In genomic region chr17:30644713-30645112, GRCh38 we compare ENCODE assay signal across 8 cellular contexts.
A peak's percentile ranks its signal among the peaks of the same experiment; 100 is the strongest.
DNase-seq lines count a peak whose midpoint lies in the region; ATAC-seq and TF ChIP-seq lines count a peak whose summit lies in the region.
"Not testable (repeated sequence)": the region's sequence is repeated elsewhere in the genome, so short reads cannot be mapped to it uniquely, and the experiment has no call there.

No MANE protein-coding gene starts in this region.

- POLR2A ChIA-PET in CD4-positive, alpha-beta T cell (lab: Charles Lee); activated CD4-positive, alpha-beta T cell treated with anti-CD3 and anti-CD28 coated beads for 36 hours (lab: Charles Lee); activated naive CD8-positive, alpha-beta T cell treated with anti-CD3 and anti-CD28 coated beads, Interleukin-2, amount 10 ng/mL, durations not matched to agents 7 days and 5 days (lab: Charles Lee): not testable (repeated sequence)
- POLR2A ChIA-PET in naive thymus-derived CD8-positive, alpha-beta T cell (lab: Charles Lee): interaction anchor here (0.7 kb wide), 1 partner anchor 109 kb away, joined by 4 read pairs; no protein-coding TSS in a partner anchor

- not testable (repeated sequence) for TF ChIP-seq CTCF in CD4-positive, alpha-beta T cell (IDR thresholded peaks at IDR 0.05); foreskin keratinocyte (conservative IDR thresholded peaks at IDR 0.05); upper lobe of right lung (IDR thresholded peaks at IDR 0.05)

- ATAC-seq in CD4-positive, alpha-beta T cell (ENCODE audit: poor library complexity): peak; percentile 92
- ATAC-seq in GM21526 (IDR thresholded peaks at IDR 0.05; ENCODE audit: low FRiP score, unreplicated experiment) (peak; percentile 61), HG03521 (IDR thresholded peaks at IDR 0.05; ENCODE audit: unreplicated experiment) (peak; percentile 54), foreskin keratinocyte (peak; percentile 94), upper lobe of right lung (peak; percentile 73)
- ATAC-seq in activated CD4-positive, alpha-beta T cell treated with anti-CD3 and anti-CD28 coated beads for 36 hours: peak; percentile 98
- ATAC-seq in activated naive CD8-positive, alpha-beta T cell treated with anti-CD3 and anti-CD28 coated beads, Interleukin-2, amount 10 ng/mL, durations not matched to agents 7 days and 5 days (ENCODE audit: low read depth): peak; percentile 75
- ATAC-seq in naive thymus-derived CD8-positive, alpha-beta T cell: peak; percentile 56 to 84

- H3K27ac ChIP-seq in CD4-positive, alpha-beta T cell (ENCODE audit: low read depth, low read length); foreskin keratinocyte; upper lobe of right lung: not testable (repeated sequence)

- not testable (repeated sequence) for H3K36me3 Mint-ChIP-seq in CD4-positive, alpha-beta T cell (ENCODE audit: low read depth); activated CD4-positive, alpha-beta T cell treated with anti-CD3 and anti-CD28 coated beads for 36 hours (ENCODE audit: low read depth); activated naive CD8-positive, alpha-beta T cell treated with anti-CD3 and anti-CD28 coated beads, Interleukin-2, amount 10 ng/mL, durations not matched to agents 7 days and 5 days; naive thymus-derived CD8-positive, alpha-beta T cell

- H3K9me3 Mint-ChIP-seq in CD4-positive, alpha-beta T cell; activated CD4-positive, alpha-beta T cell treated with anti-CD3 and anti-CD28 coated beads for 36 hours (ENCODE audit: low read depth); activated naive CD8-positive, alpha-beta T cell treated with anti-CD3 and anti-CD28 coated beads, Interleukin-2, amount 10 ng/mL, durations not matched to agents 7 days and 5 days; naive thymus-derived CD8-positive, alpha-beta T cell: not testable (repeated sequence)

- H3K4me1 Mint-ChIP-seq in CD4-positive, alpha-beta T cell (ENCODE audit: low read depth); activated CD4-positive, alpha-beta T cell treated with anti-CD3 and anti-CD28 coated beads for 36 hours; activated naive CD8-positive, alpha-beta T cell treated with anti-CD3 and anti-CD28 coated beads, Interleukin-2, amount 10 ng/mL, durations not matched to agents 7 days and 5 days; naive thymus-derived CD8-positive, alpha-beta T cell: not testable (repeated sequence)

- H3K27me3 Mint-ChIP-seq in CD4-positive, alpha-beta T cell; activated CD4-positive, alpha-beta T cell treated with anti-CD3 and anti-CD28 coated beads for 36 hours; activated naive CD8-positive, alpha-beta T cell treated with anti-CD3 and anti-CD28 coated beads, Interleukin-2, amount 10 ng/mL, durations not matched to agents 7 days and 5 days; naive thymus-derived CD8-positive, alpha-beta T cell: not testable (repeated sequence)

- H3K27ac Mint-ChIP-seq in CD4-positive, alpha-beta T cell; activated CD4-positive, alpha-beta T cell treated with anti-CD3 and anti-CD28 coated beads for 36 hours; activated naive CD8-positive, alpha-beta T cell treated with anti-CD3 and anti-CD28 coated beads, Interleukin-2, amount 10 ng/mL, durations not matched to agents 7 days and 5 days; naive thymus-derived CD8-positive, alpha-beta T cell: not testable (repeated sequence)

- not testable (repeated sequence) for H3K4me3 ChIP-seq in upper lobe of right lung

- not testable (repeated sequence) for DNase-seq in CD4-positive, alpha-beta T cell; activated naive CD8-positive, alpha-beta T cell treated with anti-CD3 and anti-CD28 coated beads, Interleukin-2, amount 10 ng/mL, durations not matched to agents 7 days and 5 days; foreskin keratinocyte; naive thymus-derived CD8-positive, alpha-beta T cell; upper lobe of right lung
- peak; percentile 52 for DNase-seq in activated CD4-positive, alpha-beta T cell treated with anti-CD3 and anti-CD28 coated beads for 36 hours

- not testable (repeated sequence) for H3K36me3 ChIP-seq in upper lobe of right lung

- intact Hi-C loops in CD4-positive, alpha-beta T cell (cut with DNase I, micrococcal nuclease); activated CD4-positive, alpha-beta T cell treated with anti-CD3 and anti-CD28 coated beads for 36 hours (cut with DNase I, micrococcal nuclease); upper lobe of right lung (cut with DNase I): not testable (repeated sequence)

- CTCF ChIA-PET in CD4-positive, alpha-beta T cell (lab: Charles Lee); activated CD4-positive, alpha-beta T cell treated with anti-CD3 and anti-CD28 coated beads for 36 hours (lab: Charles Lee): not testable (repeated sequence)

- not testable (repeated sequence) for H3K9me3 ChIP-seq in CD4-positive, alpha-beta T cell (ENCODE audit: control insufficient read depth, low read length); upper lobe of right lung

- not testable (repeated sequence) for H3K4me1 ChIP-seq in foreskin keratinocyte, upper lobe of right lung

- not testable (repeated sequence) for H3K4me3 Mint-ChIP-seq in CD4-positive, alpha-beta T cell; activated CD4-positive, alpha-beta T cell treated with anti-CD3 and anti-CD28 coated beads for 36 hours; activated naive CD8-positive, alpha-beta T cell treated with anti-CD3 and anti-CD28 coated beads, Interleukin-2, amount 10 ng/mL, durations not matched to agents 7 days and 5 days; naive thymus-derived CD8-positive, alpha-beta T cell

- not testable (repeated sequence) for H3K27me3 ChIP-seq in CD4-positive, alpha-beta T cell (ENCODE audit: control insufficient read depth, insufficient read depth, low read length); foreskin keratinocyte; upper lobe of right lung
